20 cellular contexts compared by ENCODE assay signal in the genomic region with DNA sequence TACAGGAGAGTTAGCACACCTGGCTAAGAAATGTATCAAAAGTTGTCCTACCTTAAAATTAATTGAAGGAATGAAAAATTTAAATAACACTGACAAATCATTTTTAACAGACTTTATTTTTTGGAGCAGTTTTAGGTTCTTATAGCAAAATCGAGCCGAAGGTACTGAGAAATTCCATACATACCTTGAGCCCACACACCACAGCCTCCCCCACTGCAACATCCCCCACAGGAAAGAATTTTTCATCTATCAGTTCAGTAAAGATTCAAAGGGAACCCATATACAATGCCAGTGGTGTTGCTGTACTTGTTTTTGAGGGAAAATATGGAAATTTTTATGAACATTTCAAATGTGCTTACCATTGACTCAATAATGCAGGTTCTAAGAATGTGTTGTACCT.
A peak's percentile ranks its signal among the peaks of the same experiment; 100 is the strongest.
DNase-seq lines count a peak whose midpoint lies in the region; ATAC-seq and TF ChIP-seq lines count a peak whose summit lies in the region.
"Had no signal": no experiment of that assay in that cellular context is flagged by ENCODE, and none has a peak within 500 bp of the region (broad histone marks: within the 10 kb centered on the region; RNA-seq: fewer than 3 reads in every experiment).

No MANE protein-coding gene starts in this region.

- H3K9ac ChIP-seq in endodermal cell (ENCODE audit: extremely low read depth, low read length, poor library complexity, severe bottlenecking) (no peak overlapping the region), neural progenitor cell (no peak overlapping the region), MM.1S (ENCODE audit: low read length) (no peak overlapping the region)
- H3K9ac ChIP-seq: BLaER1 treated with 17β-estradiol and CSF1 and Interleukin-3, amounts not matched to agents 10 nM and 100 nM had no signal

- no peaks in the 10 kb centered on the region for H3K9me3 ChIP-seq in endodermal cell (ENCODE audit: control insufficient read depth, low read length)
- no peaks in the 10 kb centered on the region for H3K9me3 ChIP-seq in neural progenitor cell (ENCODE audit: low read depth)
- H3K9me3 ChIP-seq in CD8-positive, alpha-beta T cell (ENCODE audit: low read length): no peaks in the 10 kb centered on the region
- H3K9me3 ChIP-seq in MM.1S (replicated peaks; ENCODE audit: insufficient read depth, low read length): no peaks in the 10 kb centered on the region

- DNase-seq in endodermal cell (no peak), neural progenitor cell (ENCODE audit: low spot score) (no peak), MM.1S (no peak), Ammon's horn (ENCODE audit: low spot score) (no peak), activated gamma-delta T cell (lab: John Stamatoyannopoulos, UW) (no peak)
- DNase-seq in CD8-positive, alpha-beta T cell: no peak
- DNase-seq: DMS79 treated with DMSO at 0.1 percent for 48 hours, HCEC 1CT, KG1, NCI-H1048, NCI-H1436, NCI-H2029, NCI-H345, NCI-H524 treated with DMSO at 0.1 percent for 48 hours, RPMI8226, SIG-M5 had no signal

- no peak for TF ChIP-seq RAD21 in Ishikawa (IDR thresholded peaks at IDR 0.05; ENCODE audit: low read depth)

- H3K9me2 ChIP-seq in MM.1S (replicated peaks; ENCODE audit: insufficient read depth, low read length): no peaks in the 10 kb centered on the region

- H3K27ac Mint-ChIP-seq in endodermal cell: no peak overlapping the region
- H3K27ac Mint-ChIP-seq in neural progenitor cell: peak overlapping the region; percentile 23
- no peak overlapping the region for H3K27ac Mint-ChIP-seq in CD8-positive, alpha-beta T cell

- ATAC-seq in CD8-positive, alpha-beta T cell: no peak
- ATAC-seq: HepG2, SK-N-SH treated with all-trans-retinoic acid at 6 μM for 48 hours had no signal

- H3K4me2 ChIP-seq in neural progenitor cell (no peak overlapping the region), MM.1S (ENCODE audit: low read depth, low read length) (no peak overlapping the region)

- H3K27ac ChIP-seq in endodermal cell (ENCODE audit: low read depth, low read length) (no peak overlapping the region), neural progenitor cell (no peak overlapping the region), MM.1S (ENCODE audit: low read length) (no peak overlapping the region)
- H3K27ac ChIP-seq in CD8-positive, alpha-beta T cell (ENCODE audit: low read depth, low read length): no peak overlapping the region
- H3K27ac ChIP-seq: BLaER1 treated with 17β-estradiol and CSF1 and Interleukin-3, amounts not matched to agents 10 nM and 100 nM had no signal

- no peak overlapping the region for H2AFZ ChIP-seq in neural progenitor cell (replicated peaks)
- H2AFZ ChIP-seq in MM.1S (ENCODE audit: low read length): no peak overlapping the region

- TF ChIP-seq CTCF in endodermal cell (conservative IDR thresholded peaks at IDR 0.05) (no peak), neural progenitor cell (IDR thresholded peaks at IDR 0.05) (no peak), MM.1S (IDR thresholded peaks at IDR 0.05; ENCODE audit: low read length) (no peak)
- no peak for TF ChIP-seq CTCF in CD8-positive, alpha-beta T cell (IDR thresholded peaks at IDR 0.05)

- no peaks in the 10 kb centered on the region for H3K36me3 Mint-ChIP-seq in endodermal cell (ENCODE audit: low read depth)
- H3K36me3 Mint-ChIP-seq in neural progenitor cell: no peaks in the 10 kb centered on the region
- no peaks in the 10 kb centered on the region for H3K36me3 Mint-ChIP-seq in CD8-positive, alpha-beta T cell

- CTCF ChIA-PET in CD8-positive, alpha-beta T cell (lab: Charles Lee): no interaction called here

- H3K4me1 ChIP-seq in endodermal cell (ENCODE audit: control insufficient read depth, insufficient read depth, low read length) (peaks cover 10% of the 10 kb centered on the region), neural progenitor cell (peaks cover 14% of the 10 kb centered on the region), MM.1S (ENCODE audit: low read length) (no peaks in the 10 kb centered on the region)
- no peaks in the 10 kb centered on the region for H3K4me1 ChIP-seq in CD8-positive, alpha-beta T cell (ENCODE audit: insufficient read depth, low read length)

- TF ChIP-seq EP300 in Ishikawa (IDR thresholded peaks at IDR 0.05; ENCODE audit: borderline replicate concordance): no peak

- H3K4me3 ChIP-seq in endodermal cell (ENCODE audit: low read length) (peak overlapping the region; percentile 42), neural progenitor cell (no peak overlapping the region), MM.1S (ENCODE audit: low read length) (no peak overlapping the region)
- no peak overlapping the region for H3K4me3 ChIP-seq in CD8-positive, alpha-beta T cell (ENCODE audit: low read depth, low read length)
- H3K4me3 ChIP-seq: BLaER1 treated with 17β-estradiol and CSF1 and Interleukin-3, amounts not matched to agents 10 nM and 100 nM had no signal

- no peak overlapping the region for H3K4me3 Mint-ChIP-seq in endodermal cell
- no peak overlapping the region for H3K4me3 Mint-ChIP-seq in neural progenitor cell
- H3K4me3 Mint-ChIP-seq in CD8-positive, alpha-beta T cell: no peak overlapping the region

- WGBS in endodermal cell (ENCODE audit: insufficient coverage in 1 of 2, insufficient read length in 1 of 2), 2 experiments: 47 to 50% methylated on average over 2 of the region's 2 CpGs

- H4K20me1 ChIP-seq in neural progenitor cell (ENCODE audit: low read depth) (no peaks in the 10 kb centered on the region), MM.1S (ENCODE audit: insufficient read depth, low read length) (no peaks in the 10 kb centered on the region)
- H4K20me1 ChIP-seq: BLaER1 treated with 17β-estradiol and CSF1 and Interleukin-3, amounts not matched to agents 10 nM and 100 nM had no signal

- H3K27me3 ChIP-seq in endodermal cell (ENCODE audit: control insufficient read depth, insufficient read depth, low read length, poor library complexity, severe bottlenecking) (no peaks in the 10 kb centered on the region), neural progenitor cell (no peaks in the 10 kb centered on the region), MM.1S (replicated peaks; ENCODE audit: insufficient read depth, low read length) (no peaks in the 10 kb centered on the region)
- no peaks in the 10 kb centered on the region for H3K27me3 ChIP-seq in CD8-positive, alpha-beta T cell (ENCODE audit: insufficient read depth, low read length)
- H3K27me3 ChIP-seq: BLaER1 treated with 17β-estradiol and CSF1 and Interleukin-3, amounts not matched to agents 10 nM and 100 nM had no signal

- H3K36me3 ChIP-seq in endodermal cell (ENCODE audit: control insufficient read depth, insufficient read depth, low read length): no peaks in the 10 kb centered on the region
- no peaks in the 10 kb centered on the region for H3K36me3 ChIP-seq in neural progenitor cell
- no peaks in the 10 kb centered on the region for H3K36me3 ChIP-seq in CD8-positive, alpha-beta T cell (ENCODE audit: insufficient read depth, low read length)
- H3K36me3 ChIP-seq in MM.1S (replicated peaks; ENCODE audit: insufficient read depth, low read length): no peaks in the 10 kb centered on the region

- H3K4me1 Mint-ChIP-seq in endodermal cell (peaks cover 32% of the 10 kb centered on the region), neural progenitor cell (peaks cover 50% of the 10 kb centered on the region)
- no peaks in the 10 kb centered on the region for H3K4me1 Mint-ChIP-seq in CD8-positive, alpha-beta T cell (ENCODE audit: low read depth)

- POLR2A ChIA-PET in CD8-positive, alpha-beta T cell (lab: Charles Lee): no interaction called here

- H3K9me3 Mint-ChIP-seq in endodermal cell (no peaks in the 10 kb centered on the region), neural progenitor cell (no peaks in the 10 kb centered on the region)
- H3K9me3 Mint-ChIP-seq in CD8-positive, alpha-beta T cell: peaks cover 3% of the 10 kb centered on the region

- H3F3A ChIP-seq in neural progenitor cell (ENCODE audit: low read depth): peaks cover 9% of the 10 kb centered on the region
- no peaks in the 10 kb centered on the region for H3F3A ChIP-seq in MM.1S (ENCODE audit: insufficient read depth, low read length)

- no peaks in the 10 kb centered on the region for H3K79me2 ChIP-seq in neural progenitor cell (ENCODE audit: low read depth)
- H3K79me2 ChIP-seq in MM.1S (ENCODE audit: low read length): no peaks in the 10 kb centered on the region

- H3K27me3 Mint-ChIP-seq in endodermal cell (ENCODE audit: insufficient read depth): peaks cover 18% of the 10 kb centered on the region
- peaks cover 7% of the 10 kb centered on the region for H3K27me3 Mint-ChIP-seq in neural progenitor cell (ENCODE audit: insufficient read depth, low read depth)
- no peaks in the 10 kb centered on the region for H3K27me3 Mint-ChIP-seq in CD8-positive, alpha-beta T cell (ENCODE audit: low read depth)

- intact Hi-C loops in CD8-positive, alpha-beta T cell (cut with DNase I, micrococcal nuclease): no loop called here

TF ChIP-seq in Ishikawa, 13 proteins besides CTCF, POLR2A, EP300 and RAD21:
- TF ChIP-seq EGR1 (IDR thresholded peaks at IDR 0.05) (peak; percentile 30; the same call in 1 of the 2 replicates), TAF1 (IDR thresholded peaks at IDR 0.05; ENCODE audit: low read depth) (no peak), TEAD4 (IDR thresholded peaks at IDR 0.05) (peak; percentile 81)
TF ChIP-seq in Ishikawa: peak in this region for 2.
